Comparison of ENCODE assay signal across 26 cellular contexts in the genomic region with DNA sequence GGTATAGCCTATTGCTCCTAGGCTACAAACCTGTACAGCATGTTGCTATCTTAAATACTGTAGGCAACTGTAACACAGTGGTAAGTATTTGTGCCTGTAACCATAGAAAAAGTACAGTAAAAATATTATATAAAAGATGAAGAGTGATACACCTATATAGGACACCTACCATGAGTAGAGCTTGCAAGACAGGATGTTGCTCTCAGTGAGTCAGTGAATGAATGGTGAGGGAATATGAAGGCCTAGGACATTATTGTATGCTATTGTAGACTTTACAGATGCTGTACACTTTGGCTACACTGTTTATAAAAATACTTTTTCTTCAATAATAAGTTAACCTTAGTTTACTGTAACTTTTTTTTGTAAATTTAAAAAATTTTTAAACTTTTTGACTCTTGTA.
"Had no signal": no experiment of that assay in that cellular context is flagged by ENCODE, and none has a peak within 500 bp of the region (broad histone marks: within the 10 kb centered on the region; RNA-seq: fewer than 3 reads in every experiment).

No MANE protein-coding gene starts in this region.

- FAIRE-seq: colon, keratinocyte had no signal

- DNase-seq: dorsolateral prefrontal cortex; effector CD4-positive, alpha-beta T cell; esophagus squamous epithelium; gastrocnemius medialis; head of caudate nucleus; left ventricle myocardium superior; lower lobe of right lung; natural killer cell; occipital lobe; ovary; posterior cingulate gyrus; psoas muscle; right cardiac atrium; stimulated activated CD4-positive, alpha-beta T cell treated with anti-CD3 and anti-CD28 coated beads, Interleukin-12 subunit alpha, Interleukin-12 subunit beta, amount 100 ng/mL, for 4 hours; stimulated activated CD4-positive, alpha-beta T cell treated with anti-CD3 and anti-CD28 coated beads, Interleukin-1b, Interleukin-23, amount 100 ng/mL, for 48 hours; stimulated activated CD4-positive, alpha-beta T cell treated with anti-CD3 and anti-CD28 coated beads, Interleukin-4, amount 100 ng/mL, for 1 hour; stimulated activated CD8-positive, alpha-beta memory T cell treated with anti-CD3 and anti-CD28 coated beads, Interleukin-4, amount 100 ng/mL, for 48 hours; stimulated activated naive CD4-positive, alpha-beta T cell; stimulated activated naive CD8-positive, alpha-beta T cell treated with anti-CD3 and anti-CD28 coated beads, Interleukin-15, amount 100 ng/mL, for 72 hours; transverse colon; upper lobe of right lung; uterus had no signal

- H3K36me3 ChIP-seq: esophagus squamous epithelium, gastrocnemius medialis, lower lobe of right lung, ovary, suprapubic skin, transverse colon, upper lobe of right lung, uterus had no signal

- H3K27ac ChIP-seq: dorsolateral prefrontal cortex, esophagus squamous epithelium, gastrocnemius medialis, lower lobe of right lung, ovary, psoas muscle, skin epidermis, suprapubic skin, transverse colon, upper lobe of right lung, uterus had no signal

- H3K27me3 ChIP-seq: esophagus squamous epithelium, gastrocnemius medialis, ovary, suprapubic skin, transverse colon, upper lobe of right lung, uterus had no signal

- ATAC-seq: gastrocnemius medialis; left ventricle myocardium superior; lower lobe of right lung; natural killer cell; psoas muscle; right cardiac atrium; stimulated activated naive CD8-positive, alpha-beta T cell treated with anti-CD3 and anti-CD28 coated beads, Interleukin-15, amount 100 ng/mL, for 72 hours; upper lobe of right lung had no signal

- H3K9me3 ChIP-seq: esophagus squamous epithelium, gastrocnemius medialis, lower lobe of right lung, psoas muscle, suprapubic skin, transverse colon, upper lobe of right lung, uterus had no signal

- H3K4me1 ChIP-seq: esophagus squamous epithelium, gastrocnemius medialis, lower lobe of right lung, psoas muscle, suprapubic skin, transverse colon, upper lobe of right lung, uterus had no signal

- H3K4me3 ChIP-seq: dorsolateral prefrontal cortex, esophagus squamous epithelium, gastrocnemius medialis, lower lobe of right lung, ovary, psoas muscle, skin epidermis, suprapubic skin, transverse colon, upper lobe of right lung, uterus had no signal
